19 cellular contexts compared by ENCODE assay signal in the genomic region with DNA sequence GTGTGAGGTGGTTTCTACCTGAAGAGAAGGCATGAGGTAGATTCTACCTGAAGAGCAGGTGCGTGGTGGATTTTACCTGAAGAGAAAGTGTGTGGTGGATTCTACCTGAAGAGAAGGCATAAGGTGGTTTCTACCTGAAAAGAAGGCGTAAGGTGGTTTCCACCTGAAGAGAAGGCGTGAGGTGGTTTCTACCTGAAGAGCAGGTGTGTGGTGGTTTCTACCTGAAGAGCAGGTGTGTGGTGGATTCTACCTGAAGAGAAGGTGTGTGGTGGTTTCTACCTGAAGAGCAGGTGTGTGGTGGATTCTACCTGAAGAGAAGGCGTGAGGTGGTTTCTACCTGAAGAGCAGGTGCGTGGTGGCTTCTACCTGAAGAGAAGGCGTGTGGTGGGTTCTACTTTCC.
DNase-seq lines count a peak whose midpoint lies in the region; ATAC-seq, FAIRE-seq and TF ChIP-seq lines count a peak whose summit lies in the region.
"Had no signal": no experiment of that assay in that cellular context is flagged by ENCODE, and none has a peak within 500 bp of the region (broad histone marks: within the 10 kb centered on the region; RNA-seq: fewer than 3 reads in every experiment).

No MANE protein-coding gene starts in this region.

- CTCF ChIA-PET in HEK293 (lab: Yijun Ruan, JAX): interaction anchor here (0.7 kb wide), 1 partner anchor 1334 kb away, joined by 3 read pairs; no protein-coding TSS in a partner anchor

- no peak for TF ChIP-seq CTCF in HEK293 (tag by site-specific recombination; IDR thresholded peaks at IDR 0.05)
- TF ChIP-seq CTCF in bronchial epithelial cell (IDR thresholded peaks at IDR 0.05; ENCODE audit: insufficient read depth, low read length, severe bottlenecking): no peak

- no peak for DNase-seq in HTR-8/SVneo (ENCODE audit: insufficient read length, low spot score)
- peak; percentile 69 for DNase-seq in NCI-H510A treated with DMSO at 0.1 percent for 48 hours (lab: John Stamatoyannopoulos, UW)
- no peak for DNase-seq in bronchial epithelial cell (ENCODE audit: low read depth)
- no peak for DNase-seq in stimulated activated effector memory CD8-positive, alpha-beta T cell treated with anti-CD3 and anti-CD28 coated beads, Interleukin-12 subunit alpha, Interleukin-12 subunit beta, amount 100 ng/mL, for 72 hours (ENCODE audit: low spot score in 2 of 2)
- DNase-seq in T-helper 2 cell: no peak
- no peak for DNase-seq in stimulated activated CD4-positive, alpha-beta T cell treated with anti-CD3 and anti-CD28 coated beads, Interleukin-2, amount 100 ng/mL, for 24 hours
- DNase-seq: C1 segment of cervical spinal cord; Calu3; CD4-positive, alpha-beta memory T cell; COR-L47; DMS153; DND-41; GOT3 had no signal

- H3K9me3 ChIP-seq in HEK293 (ENCODE audit: control insufficient read depth, insufficient read depth, low read depth, low read length): no peaks in the 10 kb centered on the region
- H3K9me3 ChIP-seq: HAP-1 had no signal

- H3K36me3 Mint-ChIP-seq in stimulated activated effector memory CD8-positive, alpha-beta T cell treated with anti-CD3 and anti-CD28 coated beads, Interleukin-12 subunit alpha, Interleukin-12 subunit beta, amount 100 ng/mL, for 72 hours: no peaks in the 10 kb centered on the region
- H3K36me3 Mint-ChIP-seq: CD4-positive, alpha-beta memory T cell had no signal

- H3K4me3 ChIP-seq in HEK293 (ENCODE audit: low read depth, low read length) (no peak overlapping the region), bronchial epithelial cell (ENCODE audit: low read depth, low read length) (no peak overlapping the region)
- H3K4me3 ChIP-seq: HAP-1 had no signal

- no peak overlapping the region for H3K27ac ChIP-seq in HEK293 (ENCODE audit: extremely low read depth, low read depth, low read length)

- H3K4me1 ChIP-seq in HEK293 (ENCODE audit: control insufficient read depth, insufficient read depth, low read length): no peaks in the 10 kb centered on the region
- H3K4me1 ChIP-seq: HAP-1 had no signal

- ATAC-seq in HG02938 (IDR thresholded peaks at IDR 0.05; ENCODE audit: unreplicated experiment): no peak
- no peak for ATAC-seq in stimulated activated effector memory CD8-positive, alpha-beta T cell treated with anti-CD3 and anti-CD28 coated beads, Interleukin-12 subunit alpha, Interleukin-12 subunit beta, amount 100 ng/mL, for 72 hours

- peaks cover 3% of the 10 kb centered on the region for H3K9me3 Mint-ChIP-seq in stimulated activated effector memory CD8-positive, alpha-beta T cell treated with anti-CD3 and anti-CD28 coated beads, Interleukin-12 subunit alpha, Interleukin-12 subunit beta, amount 100 ng/mL, for 72 hours

- FAIRE-seq in HTR-8/SVneo (lab: Jason Lieb, UNC) (peak; percentile 13), bronchial epithelial cell (lab: Jason Lieb, UNC) (peak; percentile 36)
- FAIRE-seq: G401.6, GM12892, H54 had no signal

- H3K27ac Mint-ChIP-seq in stimulated activated effector memory CD8-positive, alpha-beta T cell treated with anti-CD3 and anti-CD28 coated beads, Interleukin-12 subunit alpha, Interleukin-12 subunit beta, amount 100 ng/mL, for 72 hours: no peak overlapping the region
- H3K27ac Mint-ChIP-seq: CD4-positive, alpha-beta memory T cell had no signal

- no peak overlapping the region for H3K4me3 Mint-ChIP-seq in stimulated activated effector memory CD8-positive, alpha-beta T cell treated with anti-CD3 and anti-CD28 coated beads, Interleukin-12 subunit alpha, Interleukin-12 subunit beta, amount 100 ng/mL, for 72 hours

- POLR2A ChIA-PET in HEK293 (lab: Yijun Ruan, JAX): no interaction called here

- H3K36me3 ChIP-seq in HEK293 (ENCODE audit: control insufficient read depth in 2 of 2, insufficient read depth in 1 of 2, low read length in 2 of 2): no peaks in the 10 kb centered on the region
- H3K36me3 ChIP-seq in bronchial epithelial cell (ENCODE audit: control insufficient read depth, insufficient read depth, low read length): no peaks in the 10 kb centered on the region
- H3K36me3 ChIP-seq: HAP-1 had no signal

- no peaks in the 10 kb centered on the region for H3K4me1 Mint-ChIP-seq in stimulated activated effector memory CD8-positive, alpha-beta T cell treated with anti-CD3 and anti-CD28 coated beads, Interleukin-12 subunit alpha, Interleukin-12 subunit beta, amount 100 ng/mL, for 72 hours
- H3K4me1 Mint-ChIP-seq: CD4-positive, alpha-beta memory T cell had no signal

- peaks cover 1% of the 10 kb centered on the region for H3K27me3 ChIP-seq in bronchial epithelial cell (ENCODE audit: control insufficient read depth, insufficient read depth, low read length)

TF ChIP-seq in HEK293, 187 proteins besides CTCF, POLR2A, EP300 and RAD21:
- no peak for TF ChIP-seq ZBTB20 (tag by site-specific recombination; IDR thresholded peaks at IDR 0.05)
- TF ChIP-seq, protein P1, sequence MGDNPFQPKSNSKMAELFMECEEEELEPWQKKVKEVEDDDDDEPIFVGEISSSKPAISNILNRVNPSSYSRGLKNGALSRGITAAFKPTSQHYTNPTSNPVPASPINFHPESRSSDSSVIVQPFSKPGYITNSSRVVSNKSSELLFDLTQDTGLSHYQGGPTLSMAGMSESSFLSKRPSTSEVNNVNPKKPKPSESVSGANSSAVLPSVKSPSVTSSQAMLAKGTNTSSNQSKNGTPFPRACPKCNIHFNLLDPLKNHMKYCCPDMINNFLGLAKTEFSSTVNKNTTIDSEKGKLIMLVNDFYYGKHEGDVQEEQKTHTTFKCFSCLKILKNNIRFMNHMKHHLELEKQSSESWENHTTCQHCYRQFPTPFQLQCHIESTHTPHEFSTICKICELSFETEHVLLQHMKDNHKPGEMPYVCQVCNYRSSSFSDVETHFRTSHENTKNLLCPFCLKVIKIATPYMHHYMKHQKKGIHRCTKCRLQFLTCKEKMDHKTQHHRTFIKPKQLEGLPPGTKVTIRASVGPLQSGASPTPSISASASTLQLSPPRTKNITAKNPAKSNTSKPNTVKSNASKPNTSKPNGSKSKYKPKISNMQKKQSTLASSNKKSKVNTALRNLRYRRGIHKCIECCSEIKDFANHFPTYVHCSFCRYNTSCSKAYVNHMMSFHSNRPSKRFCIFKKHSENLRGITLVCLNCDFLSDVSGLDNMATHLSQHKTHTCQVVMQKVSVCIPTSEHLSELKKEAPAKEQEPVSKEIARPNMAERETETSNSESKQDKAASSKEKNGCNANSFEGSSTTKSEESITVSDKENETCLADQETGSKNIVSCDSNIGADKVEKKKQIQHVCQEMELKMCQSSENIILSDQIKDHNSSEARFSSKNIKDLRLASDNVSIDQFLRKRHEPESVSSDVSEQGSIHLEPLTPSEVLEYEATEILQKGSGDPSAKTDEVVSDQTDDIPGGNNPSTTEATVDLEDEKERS (tag by site-specific recombination; IDR thresholded peaks at IDR 0.05): no peak
- peak; percentile 60 for TF ChIP-seq ZEB2 (tag by site-specific recombination; IDR thresholded peaks at IDR 0.05)
TF ChIP-seq in HEK293: peak in this region for 1.
